In genomic region chr5:115424030-115424429, GRCh38 we compare ENCODE assay signal across 18 cellular contexts.
DNase-seq lines count a peak whose midpoint lies in the region; ATAC-seq and TF ChIP-seq lines count a peak whose summit lies in the region.
"Had no signal": no experiment of that assay in that cellular context is flagged by ENCODE, and none has a peak within 500 bp of the region (broad histone marks: within the 10 kb centered on the region; RNA-seq: fewer than 3 reads in every experiment).

No MANE protein-coding gene starts in this region.

- peaks cover 10% of the 10 kb centered on the region for H3K27me3 Mint-ChIP-seq in activated T-helper 2 cell treated with anti-CD3 and anti-CD28 coated beads, Interferon-gamma antibody, Interleukin-2, Interleukin-4, amounts not matched to agents 10 μg/mL and 5 μg/mL and 100 μg/mL, durations not matched to agents 14 hours and 24 hours and 36 hours (ENCODE audit: low read depth)
- peaks cover 2 to 10% (median 5%) of the 10 kb centered on the region in 5 donors for H3K27me3 Mint-ChIP-seq in naive thymus-derived CD8-positive, alpha-beta T cell
- H3K27me3 Mint-ChIP-seq: B cell had no signal

- H3K4me3 Mint-ChIP-seq in activated T-helper 2 cell treated with anti-CD3 and anti-CD28 coated beads, Interferon-gamma antibody, Interleukin-2, Interleukin-4, amounts not matched to agents 10 μg/mL and 5 μg/mL and 100 μg/mL, durations not matched to agents 14 hours and 24 hours and 36 hours (ENCODE audit: low read depth) = no peak overlapping the region
- no peak overlapping the region for H3K4me3 Mint-ChIP-seq in naive thymus-derived CD8-positive, alpha-beta T cell
- H3K4me3 Mint-ChIP-seq: activated CD4-positive, alpha-beta T cell treated with anti-CD3 and anti-CD28 coated beads, Interleukin-2, amount 10 ng/mL, durations not matched to agents 7 days and 5 days; activated naive CD4-positive, alpha-beta T cell treated with anti-CD3 and anti-CD28 coated beads for 36 hours; B cell had no signal

- H3K4me1 ChIP-seq in esophagus squamous epithelium = peaks cover 6 to 35% (median 34%) of the 10 kb centered on the region in 3 donors
- H3K4me1 ChIP-seq in mucosa of rectum (ENCODE audit: control insufficient read depth in 2 of 2, insufficient read depth in 2 of 2, low read length in 2 of 2) = peaks cover 8 to 41% of the 10 kb centered on the region in 2 donors
- H3K4me1 ChIP-seq in thyroid gland = peaks cover 3 to 16% of the 10 kb centered on the region in 2 donors
- H3K4me1 ChIP-seq: ascending aorta had no signal

- H3K4me1 Mint-ChIP-seq in activated T-helper 2 cell treated with anti-CD3 and anti-CD28 coated beads, Interferon-gamma antibody, Interleukin-2, Interleukin-4, amounts not matched to agents 10 μg/mL and 5 μg/mL and 100 μg/mL, durations not matched to agents 14 hours and 24 hours and 36 hours (ENCODE audit: low read depth) = peaks cover 5% of the 10 kb centered on the region
- H3K4me1 Mint-ChIP-seq in naive thymus-derived CD8-positive, alpha-beta T cell = no peaks in the 10 kb centered on the region
- H3K4me1 Mint-ChIP-seq: activated CD4-positive, alpha-beta T cell treated with anti-CD3 and anti-CD28 coated beads, Interleukin-2, amount 10 ng/mL, durations not matched to agents 7 days and 5 days; B cell had no signal

- H3K9me3 Mint-ChIP-seq in activated T-helper 2 cell treated with anti-CD3 and anti-CD28 coated beads, Interferon-gamma antibody, Interleukin-2, Interleukin-4, amounts not matched to agents 10 μg/mL and 5 μg/mL and 100 μg/mL, durations not matched to agents 14 hours and 24 hours and 36 hours = no peaks in the 10 kb centered on the region
- peaks cover 0 to 4% (median 0%) of the 10 kb centered on the region in 9 donors for H3K9me3 Mint-ChIP-seq in naive thymus-derived CD8-positive, alpha-beta T cell
- H3K9me3 Mint-ChIP-seq: activated CD4-positive, alpha-beta T cell treated with anti-CD3 and anti-CD28 coated beads, Interleukin-2, amount 10 ng/mL, durations not matched to agents 7 days and 5 days; activated naive CD4-positive, alpha-beta T cell treated with anti-CD3 and anti-CD28 coated beads for 36 hours had no signal

- H3K27me3 ChIP-seq in esophagus squamous epithelium (no peaks in the 10 kb centered on the region), mucosa of rectum (ENCODE audit: control insufficient read depth in 2 of 2, insufficient read depth in 2 of 2, low read length in 2 of 2) (no peaks in the 10 kb centered on the region), thyroid gland (no peaks in the 10 kb centered on the region)
- H3K27me3 ChIP-seq: ascending aorta had no signal

- DNase-seq in SHP77 treated with DMSO at 0.1 percent for 48 hours (lab: John Stamatoyannopoulos, UW) = peak; percentile 73
- no peak for DNase-seq in esophagus squamous epithelium (lab: John Stamatoyannopoulos, UW)
- no peak for DNase-seq in thyroid gland
- no peak for DNase-seq in GM20000 (ENCODE audit: low spot score)
- DNase-seq in activated T-helper 2 cell treated with anti-CD3 and anti-CD28 coated beads, Interferon-gamma antibody, Interleukin-2, Interleukin-4, amounts not matched to agents 10 μg/mL and 5 μg/mL and 100 μg/mL, durations not matched to agents 14 hours and 24 hours and 36 hours (ENCODE audit: low spot score) = no peak
- DNase-seq in naive thymus-derived CD8-positive, alpha-beta T cell = no peak
- DNase-seq in activated effector memory CD4-positive, alpha-beta T cell treated with Interleukin-2 at 50 U/mL for 16 hours = no peak
- DNase-seq: activated CD4-positive, alpha-beta T cell treated with anti-CD3 and anti-CD28 coated beads, Interleukin-2, amount 10 ng/mL, durations not matched to agents 7 days and 5 days; activated naive CD4-positive, alpha-beta T cell treated with anti-CD3 and anti-CD28 coated beads for 36 hours; NCI-H1105; NCI-H2171; stimulated activated CD4-positive, alpha-beta T cell treated with anti-CD3 and anti-CD28 coated beads, Interleukin-2, amount 100 ng/mL, for 48 hours; T-helper 1 cell had no signal

- no peak overlapping the region for H3K9ac ChIP-seq in mucosa of rectum (ENCODE audit: low read depth in 1 of 2, low read length in 2 of 2)

- WGBS in esophagus squamous epithelium, 2 donors = 87 to 89% methylated on average over 4 to 5 of the region's 5 CpGs
- 58 to 59% methylated on average over 5 of the region's 5 CpGs for WGBS in thyroid gland, 2 donors

- intact Hi-C loops in esophagus squamous epithelium (cut with DNase I) = no loop called here
- intact Hi-C loops in thyroid gland (cut with DNase I) = no loop called here
- intact Hi-C loops in activated T-helper 2 cell treated with anti-CD3 and anti-CD28 coated beads, Interferon-gamma antibody, Interleukin-2, Interleukin-4, amounts not matched to agents 10 μg/mL and 5 μg/mL and 100 μg/mL, durations not matched to agents 14 hours and 24 hours and 36 hours (cut with micrococcal nuclease) = no loop called here

- no peaks in the 10 kb centered on the region for H3K36me3 ChIP-seq in esophagus squamous epithelium
- no peaks in the 10 kb centered on the region for H3K36me3 ChIP-seq in mucosa of rectum (ENCODE audit: control insufficient read depth in 2 of 2, insufficient read depth in 2 of 2, low read length in 2 of 2)
- no peaks in the 10 kb centered on the region for H3K36me3 ChIP-seq in thyroid gland
- H3K36me3 ChIP-seq: ascending aorta had no signal

- H3K4me3 ChIP-seq in esophagus squamous epithelium = no peak overlapping the region
- no peak overlapping the region for H3K4me3 ChIP-seq in mucosa of rectum (ENCODE audit: low read length in 2 of 2)
- no peak overlapping the region for H3K4me3 ChIP-seq in thyroid gland (replicated peaks in 1 of 3)
- H3K4me3 ChIP-seq: ascending aorta, skin epidermis had no signal

- H3K36me3 Mint-ChIP-seq in activated T-helper 2 cell treated with anti-CD3 and anti-CD28 coated beads, Interferon-gamma antibody, Interleukin-2, Interleukin-4, amounts not matched to agents 10 μg/mL and 5 μg/mL and 100 μg/mL, durations not matched to agents 14 hours and 24 hours and 36 hours (ENCODE audit: low read depth) = no peaks in the 10 kb centered on the region
- no peaks in the 10 kb centered on the region for H3K36me3 Mint-ChIP-seq in naive thymus-derived CD8-positive, alpha-beta T cell

- POLR2A ChIA-PET in naive thymus-derived CD8-positive, alpha-beta T cell (lab: Charles Lee) = no interaction called here

- ATAC-seq in naive thymus-derived CD8-positive, alpha-beta T cell = no peak

- TF ChIP-seq POLR2A in esophagus squamous epithelium (IDR thresholded peaks at IDR 0.05) = no peak
- TF ChIP-seq POLR2A in thyroid gland (IDR thresholded peaks at IDR 0.05) = no peak

- no peak overlapping the region for H3K27ac Mint-ChIP-seq in activated T-helper 2 cell treated with anti-CD3 and anti-CD28 coated beads, Interferon-gamma antibody, Interleukin-2, Interleukin-4, amounts not matched to agents 10 μg/mL and 5 μg/mL and 100 μg/mL, durations not matched to agents 14 hours and 24 hours and 36 hours
- H3K27ac Mint-ChIP-seq in naive thymus-derived CD8-positive, alpha-beta T cell = no peak overlapping the region
- H3K27ac Mint-ChIP-seq: activated CD4-positive, alpha-beta T cell treated with anti-CD3 and anti-CD28 coated beads, Interleukin-2, amount 10 ng/mL, durations not matched to agents 7 days and 5 days; activated naive CD4-positive, alpha-beta T cell treated with anti-CD3 and anti-CD28 coated beads for 36 hours; B cell had no signal

- no peak for TF ChIP-seq CTCF in esophagus squamous epithelium (IDR thresholded peaks at IDR 0.05)
- no peak for TF ChIP-seq CTCF in thyroid gland (IDR thresholded peaks at IDR 0.05)
- no peak for TF ChIP-seq CTCF in GM20000 (IDR thresholded peaks at IDR 0.05; ENCODE audit: extremely low read depth, missing control alignments)

- H3K9me3 ChIP-seq in esophagus squamous epithelium (no peaks in the 10 kb centered on the region), mucosa of rectum (ENCODE audit: control insufficient read depth in 2 of 2, low read length in 2 of 2) (no peaks in the 10 kb centered on the region), thyroid gland (no peaks in the 10 kb centered on the region)
- H3K9me3 ChIP-seq: ascending aorta had no signal

- H3K27ac ChIP-seq in esophagus squamous epithelium (peak overlapping the region; percentile 25 to 76 (median 60)), mucosa of rectum (ENCODE audit: low read depth in 2 of 2, low read length in 2 of 2) (peak overlapping the region; percentile 44 to 61), thyroid gland (peak overlapping the region; percentile 23 to 49 (median 38))
- H3K27ac ChIP-seq: ascending aorta, RWPE1 had no signal
